9 cellular contexts compared by ENCODE assay signal in the genomic region with DNA sequence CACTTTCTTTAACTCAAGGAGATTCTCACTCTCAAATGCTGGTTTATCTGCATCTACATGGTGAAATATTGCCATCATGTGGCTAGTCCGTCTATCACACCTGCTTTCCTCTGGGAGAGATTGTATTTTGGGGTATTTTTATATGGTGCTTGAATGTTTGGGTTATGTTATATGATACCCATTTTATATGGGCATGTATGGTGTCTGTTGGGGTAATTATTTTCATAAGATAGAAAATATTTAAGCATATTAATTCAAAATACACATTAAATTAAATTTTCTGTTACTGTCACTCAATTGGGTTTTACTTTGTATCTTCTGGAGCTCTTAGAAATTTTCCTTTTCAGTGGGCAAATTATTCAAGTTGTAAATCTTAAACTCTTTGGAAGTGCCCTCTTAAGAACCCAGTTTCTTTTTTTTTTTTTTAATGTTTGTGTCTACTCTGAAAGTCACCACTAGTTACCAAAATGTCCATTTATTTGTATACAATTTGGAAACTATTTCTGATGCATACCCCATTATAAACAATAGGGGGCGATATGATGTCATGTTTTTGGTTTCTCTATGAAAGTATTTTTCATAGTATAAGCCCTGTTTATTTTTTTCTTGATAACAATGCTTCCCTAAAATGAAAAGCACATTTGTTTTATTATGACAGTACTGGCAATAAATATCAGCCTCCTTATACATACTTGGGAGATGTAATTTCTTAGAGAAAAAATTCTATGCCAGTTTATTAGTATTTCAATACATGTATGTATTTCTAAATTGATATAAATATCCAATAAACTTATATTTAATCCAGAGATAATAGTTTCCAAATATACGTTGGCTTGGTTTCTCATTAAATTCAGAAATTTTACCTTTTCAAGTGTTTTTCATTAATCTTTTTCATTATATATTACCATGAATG. TPM values are rescaled to one million over a fixed set of nuclear protein-coding genes. Genes with fewer than 3 reads are reported as not detected.
A peak's percentile ranks its signal among the peaks of the same experiment; 100 is the strongest.
DNase-seq lines count a peak whose midpoint lies in the region; ATAC-seq and TF ChIP-seq lines count a peak whose summit lies in the region.
"Had no signal": no experiment of that assay in that cellular context is flagged by ENCODE, and none has a peak within 500 bp of the region (broad histone marks: within the 10 kb centered on the region; RNA-seq: fewer than 3 reads in every experiment).

No MANE protein-coding gene starts in this region.

- H3K4me3 Mint-ChIP-seq in CD14-positive monocyte (no peak overlapping the region), type B pancreatic cell (no peak overlapping the region)

- H3K4me3 ChIP-seq in WERI-Rb-1 (ENCODE audit: low read depth, low read length), result no peak overlapping the region
- H3K4me3 ChIP-seq: skin epidermis had no signal

- H3K9me3 Mint-ChIP-seq in CD14-positive monocyte, result no peaks in the 10 kb centered on the region
- H3K9me3 Mint-ChIP-seq in type B pancreatic cell, result no peaks in the 10 kb centered on the region

- H3K27me3 Mint-ChIP-seq in CD14-positive monocyte (ENCODE audit: low read depth in 3 of 3), result peaks cover 0 to 1% (median 0%) of the 10 kb centered on the region in 3 donors
- H3K27me3 Mint-ChIP-seq in type B pancreatic cell, result no peaks in the 10 kb centered on the region

- no peak overlapping the region for H3K27ac Mint-ChIP-seq in CD14-positive monocyte
- H3K27ac Mint-ChIP-seq in type B pancreatic cell, result no peak overlapping the region

- peaks cover 1% of the 10 kb centered on the region for H3K4me1 Mint-ChIP-seq in CD14-positive monocyte
- no peaks in the 10 kb centered on the region for H3K4me1 Mint-ChIP-seq in type B pancreatic cell (ENCODE audit: unreplicated experiment)

- H3K9me3 ChIP-seq in WERI-Rb-1 (ENCODE audit: severe bottlenecking), result no peaks in the 10 kb centered on the region

- DNase-seq in CD14-positive monocyte (ENCODE audit: low spot score), result no peak
- DNase-seq in NCI-H1436 treated with DMSO at 0.1 percent for 48 hours (lab: John Stamatoyannopoulos, UW), result peak; percentile 4
- peak; percentile 28 for DNase-seq in WERI-Rb-1
- DNase-seq in iPS-NIHi11 (ENCODE audit: low spot score), result peak; percentile 41
- no peak for DNase-seq in type B pancreatic cell (ENCODE audit: extremely low spot score, unreplicated experiment)
- DNase-seq in GOT3 (lab: John Stamatoyannopoulos, UW), result no peak

- H3K36me3 Mint-ChIP-seq in CD14-positive monocyte, result no peaks in the 10 kb centered on the region
- no peaks in the 10 kb centered on the region for H3K36me3 Mint-ChIP-seq in type B pancreatic cell

- ATAC-seq in GM18502 (IDR thresholded peaks at IDR 0.05; ENCODE audit: poor library complexity, unreplicated experiment) (peak; percentile 86), HG02938 (IDR thresholded peaks at IDR 0.05; ENCODE audit: unreplicated experiment) (peak; percentile 86)

- H3K36me3 ChIP-seq in WERI-Rb-1, result no peaks in the 10 kb centered on the region

- TF ChIP-seq CTCF in CD14-positive monocyte (IDR thresholded peaks at IDR 0.05) (peak; percentile 53), WERI-Rb-1 (IDR thresholded peaks at IDR 0.05; ENCODE audit: low read depth, low read length) (peak; percentile 37; the same call in 1 of the 2 replicates), type B pancreatic cell (conservative IDR thresholded peaks at IDR 0.05) (peak; percentile 77)

- H3K27me3 ChIP-seq in WERI-Rb-1 (ENCODE audit: insufficient read depth, low read depth, severe bottlenecking), result no peaks in the 10 kb centered on the region

- intact Hi-C loops in CD14-positive monocyte (cut with micrococcal nuclease), result no loop called here

- H3K27ac ChIP-seq in WERI-Rb-1, result no peak overlapping the region
- H3K27ac ChIP-seq: skin epidermis had no signal

RNA-seq across cellular contexts. Expression of a gene that starts 36.1 kb away (rescaled TPM):
- polyA plus RNA-seq in CD14-positive monocyte, result not detected
- total RNA-seq in type B pancreatic cell (ENCODE audit: low replicate concordance), result 0.24 TPM in 1 of 2 replicates, not detected in the other

Comparison
In these comparisons a context has a peak if more than half of its experiments do, and no peak if none do; other contexts are left out.
1. DNase-seq: peak in NCI-H1436 treated with DMSO at 0.1 percent for 48 hours (single experiment), WERI-Rb-1 (single experiment) and iPS-NIHi11 (single experiment); none in CD14-positive monocyte (single experiment), type B pancreatic cell (single experiment) and GOT3 (single experiment).
2. Peak in every context shown above with its lines, with median percentiles within 50 percentile points of each other: CTCF ChIP-seq.